24 cellular contexts compared by ENCODE assay signal in the genomic region with DNA sequence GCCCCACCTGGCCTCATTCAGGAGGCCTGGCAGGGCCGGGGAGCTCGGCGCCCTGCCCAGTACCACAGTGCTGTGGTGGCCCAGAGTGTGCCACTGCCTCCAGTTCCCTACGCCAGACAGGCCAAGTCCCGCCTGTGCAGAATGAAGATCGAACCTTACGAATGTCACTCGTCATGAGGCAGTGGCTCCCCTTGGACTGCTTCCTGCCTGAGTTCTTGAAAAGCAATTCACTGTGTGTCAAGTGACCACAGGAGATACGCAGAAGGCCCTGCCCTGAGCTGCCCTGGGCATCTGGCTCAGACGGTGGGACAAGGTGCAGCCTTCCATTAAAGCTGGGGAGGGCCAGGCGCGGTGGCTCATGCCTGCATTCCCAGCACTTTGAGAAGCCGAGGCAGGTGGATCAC. TPM values are rescaled to one million over a fixed set of nuclear protein-coding genes. Genes with fewer than 3 reads are reported as not detected.
DNase-seq lines count a peak whose midpoint lies in the region; ATAC-seq and TF ChIP-seq lines count a peak whose summit lies in the region.
"Had no signal": no experiment of that assay in that cellular context is flagged by ENCODE, and none has a peak within 500 bp of the region (broad histone marks: within the 10 kb centered on the region; RNA-seq: fewer than 3 reads in every experiment).

No MANE protein-coding gene starts in this region.

- intact Hi-C loops in left lung (cut with DNase I) (no loop called here), upper lobe of right lung (cut with DNase I) (no loop called here)

- H4K20me1 ChIP-seq in smooth muscle cell (ENCODE audit: low read depth), result no peaks in the 10 kb centered on the region

- no peaks in the 10 kb centered on the region for H3K9me3 ChIP-seq in left lung
- no peaks in the 10 kb centered on the region for H3K9me3 ChIP-seq in upper lobe of right lung
- H3K9me3 ChIP-seq in smooth muscle cell (replicated peaks; ENCODE audit: low read depth), result no peaks in the 10 kb centered on the region
- H3K9me3 ChIP-seq: ovary, right lobe of liver, thyroid gland had no signal

- no peaks in the 10 kb centered on the region for H3K36me3 ChIP-seq in left lung
- H3K36me3 ChIP-seq in upper lobe of right lung, result no peaks in the 10 kb centered on the region
- H3K36me3 ChIP-seq in smooth muscle cell (ENCODE audit: low read depth), result no peaks in the 10 kb centered on the region
- H3K36me3 ChIP-seq: ovary, right lobe of liver, thyroid gland had no signal

- no peaks in the 10 kb centered on the region for H3K36me3 Mint-ChIP-seq in activated naive CD8-positive, alpha-beta T cell treated with anti-CD3 and anti-CD28 coated beads, Interleukin-2, amount 10 ng/mL, durations not matched to agents 7 days and 5 days
- H3K36me3 Mint-ChIP-seq in activated naive CD8-positive, alpha-beta T cell treated with anti-CD3 and anti-CD28 coated beads, Interleukin-2, amount 50 U/mL, for 24 hours (ENCODE audit: low read depth), result no peaks in the 10 kb centered on the region
- H3K36me3 Mint-ChIP-seq: CD4-positive, alpha-beta memory T cell; naive B cell; stimulated activated effector memory CD8-positive, alpha-beta T cell treated with anti-CD3 and anti-CD28 coated beads, Interleukin-12 subunit alpha, Interleukin-12 subunit beta, amount 100 ng/mL, for 72 hours had no signal

- no peak overlapping the region for H3K4me3 Mint-ChIP-seq in activated naive CD8-positive, alpha-beta T cell treated with anti-CD3 and anti-CD28 coated beads, Interleukin-2, amount 10 ng/mL, durations not matched to agents 7 days and 5 days
- no peak overlapping the region for H3K4me3 Mint-ChIP-seq in activated naive CD8-positive, alpha-beta T cell treated with anti-CD3 and anti-CD28 coated beads, Interleukin-2, amount 50 U/mL, for 24 hours
- H3K4me3 Mint-ChIP-seq: activated B cell treated with CpG ODN at 0.5 μM for 24 hours; activated T-helper 17 cell treated with anti-CD3 and anti-CD28 coated beads, Interleukin-2, amount 50 U/mL, for 72 hours; CD4-positive, alpha-beta memory T cell; naive B cell; stimulated activated effector memory CD8-positive, alpha-beta T cell treated with anti-CD3 and anti-CD28 coated beads, Interleukin-12 subunit alpha, Interleukin-12 subunit beta, amount 100 ng/mL, for 72 hours had no signal

- no peak overlapping the region for H3K27ac Mint-ChIP-seq in activated naive CD8-positive, alpha-beta T cell treated with anti-CD3 and anti-CD28 coated beads, Interleukin-2, amount 10 ng/mL, durations not matched to agents 7 days and 5 days
- no peak overlapping the region for H3K27ac Mint-ChIP-seq in activated naive CD8-positive, alpha-beta T cell treated with anti-CD3 and anti-CD28 coated beads, Interleukin-2, amount 50 U/mL, for 24 hours
- H3K27ac Mint-ChIP-seq: activated B cell treated with CpG ODN at 0.5 μM for 24 hours; activated T-helper 17 cell treated with anti-CD3 and anti-CD28 coated beads, Interleukin-2, amount 50 U/mL, for 72 hours; naive B cell; stimulated activated effector memory CD8-positive, alpha-beta T cell treated with anti-CD3 and anti-CD28 coated beads, Interleukin-12 subunit alpha, Interleukin-12 subunit beta, amount 100 ng/mL, for 72 hours had no signal

- H3K79me2 ChIP-seq in smooth muscle cell (ENCODE audit: low read depth), result no peaks in the 10 kb centered on the region

- no peak for ATAC-seq in activated naive CD8-positive, alpha-beta T cell treated with anti-CD3 and anti-CD28 coated beads, Interleukin-2, amount 10 ng/mL, durations not matched to agents 7 days and 5 days (ENCODE audit: low read depth)
- no peak for ATAC-seq in activated naive CD8-positive, alpha-beta T cell treated with anti-CD3 and anti-CD28 coated beads, Interleukin-2, amount 50 U/mL, for 24 hours
- ATAC-seq in left lung (peak; percentile 64), upper lobe of right lung (peak; percentile 33)
- ATAC-seq: activated T-helper 17 cell treated with anti-CD3 and anti-CD28 coated beads, Interleukin-2, amount 50 U/mL, for 72 hours; GM12878; PC-3; right lobe of liver; stimulated activated effector memory CD8-positive, alpha-beta T cell treated with anti-CD3 and anti-CD28 coated beads, Interleukin-12 subunit alpha, Interleukin-12 subunit beta, amount 100 ng/mL, for 72 hours had no signal

- H3K27me3 Mint-ChIP-seq in activated naive CD8-positive, alpha-beta T cell treated with anti-CD3 and anti-CD28 coated beads, Interleukin-2, amount 10 ng/mL, durations not matched to agents 7 days and 5 days, result peaks cover 15% of the 10 kb centered on the region
- H3K27me3 Mint-ChIP-seq in activated naive CD8-positive, alpha-beta T cell treated with anti-CD3 and anti-CD28 coated beads, Interleukin-2, amount 50 U/mL, for 24 hours, result peaks cover 9% of the 10 kb centered on the region
- H3K27me3 Mint-ChIP-seq: activated T-helper 17 cell treated with anti-CD3 and anti-CD28 coated beads, Interleukin-2, amount 50 U/mL, for 72 hours had no signal

- DNase-seq in activated naive CD8-positive, alpha-beta T cell treated with anti-CD3 and anti-CD28 coated beads, Interleukin-2, amount 10 ng/mL, durations not matched to agents 7 days and 5 days, result peak; percentile 17
- DNase-seq in activated naive CD8-positive, alpha-beta T cell treated with anti-CD3 and anti-CD28 coated beads, Interleukin-2, amount 50 U/mL, for 24 hours, result no peak
- DNase-seq in activated CD8-positive, alpha-beta memory T cell treated with anti-CD3 and anti-CD28 coated beads, Interleukin-2, amount 50 U/mL, for 48 hours, result peak; percentile 38
- DNase-seq in left lung (peak in 1 of 2 donors; percentile 29), upper lobe of right lung (peak; percentile 61), smooth muscle cell (lab: John Stamatoyannopoulos, UW; ENCODE audit: unreplicated experiment) (no peak), HCEC 1CT (no peak), SIG-M5 treated with dmso at 0.1 percent for 504 hours (lab: John Stamatoyannopoulos, UW; ENCODE audit: unreplicated experiment) (no peak)
- DNase-seq: CD4-positive, alpha-beta memory T cell; dermis blood vessel endothelial cell; foreskin fibroblast; hippocampal formation; naive B cell; NCI-H146; PC-3; thyroid gland had no signal

- H3K4me1 Mint-ChIP-seq in activated naive CD8-positive, alpha-beta T cell treated with anti-CD3 and anti-CD28 coated beads, Interleukin-2, amount 10 ng/mL, durations not matched to agents 7 days and 5 days, result no peaks in the 10 kb centered on the region
- no peaks in the 10 kb centered on the region for H3K4me1 Mint-ChIP-seq in activated naive CD8-positive, alpha-beta T cell treated with anti-CD3 and anti-CD28 coated beads, Interleukin-2, amount 50 U/mL, for 24 hours
- H3K4me1 Mint-ChIP-seq: activated B cell treated with CpG ODN at 0.5 μM for 24 hours; activated T-helper 17 cell treated with anti-CD3 and anti-CD28 coated beads, Interleukin-2, amount 50 U/mL, for 72 hours; naive B cell; stimulated activated effector memory CD8-positive, alpha-beta T cell treated with anti-CD3 and anti-CD28 coated beads, Interleukin-12 subunit alpha, Interleukin-12 subunit beta, amount 100 ng/mL, for 72 hours had no signal

- H3K9me3 Mint-ChIP-seq in activated naive CD8-positive, alpha-beta T cell treated with anti-CD3 and anti-CD28 coated beads, Interleukin-2, amount 10 ng/mL, durations not matched to agents 7 days and 5 days, result no peaks in the 10 kb centered on the region
- H3K9me3 Mint-ChIP-seq in activated naive CD8-positive, alpha-beta T cell treated with anti-CD3 and anti-CD28 coated beads, Interleukin-2, amount 50 U/mL, for 24 hours, result no peaks in the 10 kb centered on the region
- H3K9me3 Mint-ChIP-seq: activated B cell treated with CpG ODN at 0.5 μM for 24 hours; activated T-helper 17 cell treated with anti-CD3 and anti-CD28 coated beads, Interleukin-2, amount 50 U/mL, for 72 hours; CD4-positive, alpha-beta memory T cell; naive B cell; stimulated activated effector memory CD8-positive, alpha-beta T cell treated with anti-CD3 and anti-CD28 coated beads, Interleukin-12 subunit alpha, Interleukin-12 subunit beta, amount 100 ng/mL, for 72 hours had no signal

- no peak overlapping the region for H3K27ac ChIP-seq in left lung
- no peak overlapping the region for H3K27ac ChIP-seq in upper lobe of right lung
- no peak overlapping the region for H3K27ac ChIP-seq in smooth muscle cell (ENCODE audit: low read depth)
- H3K27ac ChIP-seq: epithelial cell of prostate, ovary, right lobe of liver, thyroid gland had no signal

- H3K4me2 ChIP-seq in smooth muscle cell, result no peak overlapping the region

- peaks cover 0 to 9% of the 10 kb centered on the region in 2 donors for H3K27me3 ChIP-seq in left lung
- no peaks in the 10 kb centered on the region for H3K27me3 ChIP-seq in upper lobe of right lung
- H3K27me3 ChIP-seq in smooth muscle cell (ENCODE audit: low read depth), result no peaks in the 10 kb centered on the region
- H3K27me3 ChIP-seq: ovary, right lobe of liver, thyroid gland had no signal

- H3K4me1 ChIP-seq in left lung (no peaks in the 10 kb centered on the region), upper lobe of right lung (no peaks in the 10 kb centered on the region), smooth muscle cell (ENCODE audit: low read depth) (no peaks in the 10 kb centered on the region)
- H3K4me1 ChIP-seq: right lobe of liver had no signal

- WGBS in smooth muscle cell (ENCODE audit: low lambda C conversion rate), result 91% methylated on average over 13 of the region's 13 CpGs

- no peak overlapping the region for H2AFZ ChIP-seq in smooth muscle cell (ENCODE audit: low read depth)

- H3K4me3 ChIP-seq in left lung (no peak overlapping the region), upper lobe of right lung (no peak overlapping the region), smooth muscle cell (no peak overlapping the region)
- H3K4me3 ChIP-seq: GM12878, K562, ovary, right lobe of liver, thyroid gland had no signal

- no peaks in the 10 kb centered on the region for H3F3A ChIP-seq in smooth muscle cell (ENCODE audit: low read depth)

- TF ChIP-seq CTCF in left lung (IDR thresholded peaks at IDR 0.05) (no peak), upper lobe of right lung (IDR thresholded peaks at IDR 0.05) (no peak), smooth muscle cell (IDR thresholded peaks at IDR 0.05; ENCODE audit: borderline replicate concordance, insufficient read depth, poor library complexity, severe bottlenecking) (no peak)

- no peak overlapping the region for H3K9ac ChIP-seq in smooth muscle cell (ENCODE audit: low read depth)

- POLR2A ChIA-PET in activated naive CD8-positive, alpha-beta T cell treated with anti-CD3 and anti-CD28 coated beads, Interleukin-2, amount 10 ng/mL, durations not matched to agents 7 days and 5 days (lab: Charles Lee), result no interaction called here

RNA-seq across cellular contexts. Expression of a gene that starts 49.6 kb away (rescaled TPM):
- 10 to 100 TPM; 45.0 to 54.3 TPM for total RNA-seq in activated naive CD8-positive, alpha-beta T cell treated with anti-CD3 and anti-CD28 coated beads, Interleukin-2, amount 10 ng/mL, durations not matched to agents 7 days and 5 days
- total RNA-seq in left lung, result 10 to 100 TPM in 1 of 2 donors, 1 to 10 TPM in 1; 7.6 to 36.6 TPM
- total RNA-seq in upper lobe of right lung, result 11.6 TPM
- 3.6 and 5.6 TPM in 2 replicates for total RNA-seq in smooth muscle cell
- 4.2 and 8.1 TPM in 2 replicates for polyA plus RNA-seq in smooth muscle cell

Comparison
In these comparisons a context has a peak if more than half of its experiments do, and no peak if none do; other contexts are left out.
1. DNase-seq: peak in activated naive CD8-positive, alpha-beta T cell treated with anti-CD3 and anti-CD28 coated beads, Interleukin-2, amount 10 ng/mL, durations not matched to agents 7 days and 5 days (single experiment), activated CD8-positive, alpha-beta memory T cell treated with anti-CD3 and anti-CD28 coated beads, Interleukin-2, amount 50 U/mL, for 48 hours (single experiment) and upper lobe of right lung (single experiment); none in activated naive CD8-positive, alpha-beta T cell treated with anti-CD3 and anti-CD28 coated beads, Interleukin-2, amount 50 U/mL, for 24 hours (single experiment), smooth muscle cell (single experiment), HCEC 1CT (single experiment) and SIG-M5 treated with dmso at 0.1 percent for 504 hours (single experiment).
2. ATAC-seq: peak in left lung (single experiment) and upper lobe of right lung (single experiment); none in activated naive CD8-positive, alpha-beta T cell treated with anti-CD3 and anti-CD28 coated beads, Interleukin-2, amount 10 ng/mL, durations not matched to agents 7 days and 5 days (single experiment) and activated naive CD8-positive, alpha-beta T cell treated with anti-CD3 and anti-CD28 coated beads, Interleukin-2, amount 50 U/mL, for 24 hours (single experiment).